1 cellular context compared by ENCODE assay signal in the genomic region with DNA sequence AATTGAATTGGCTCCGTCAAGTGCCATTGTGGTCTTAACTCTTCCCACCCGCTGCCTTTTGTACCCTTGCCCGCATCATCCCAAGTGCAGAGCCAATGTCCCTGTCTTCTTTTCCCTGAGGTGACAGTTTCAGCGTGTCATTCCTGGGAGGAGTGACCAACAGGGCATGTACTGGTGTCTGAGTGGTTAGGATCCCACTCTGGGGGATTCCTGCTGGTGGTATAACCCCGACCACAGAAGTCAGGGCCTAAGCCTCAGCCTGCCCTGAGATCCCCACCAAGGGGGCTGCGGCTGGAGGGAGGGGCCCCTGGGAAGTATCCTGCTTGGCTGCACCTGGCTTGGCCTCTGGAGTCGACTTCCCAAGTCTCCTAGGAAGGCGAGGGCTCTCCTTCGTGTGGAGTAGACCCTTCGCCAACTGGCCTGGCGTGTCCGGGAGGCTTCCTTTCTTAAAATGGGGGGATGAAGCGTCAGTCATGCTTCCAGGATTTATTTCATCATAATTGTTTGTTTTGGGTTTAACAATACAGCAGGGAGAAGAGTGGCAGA.
TF ChIP-seq lines count a peak whose summit lies in the region.

No MANE protein-coding gene starts in this region.

TF ChIP-seq in HCT116, 20 proteins besides CTCF, POLR2A, EP300 and RAD21:
- TF ChIP-seq POLR2AphosphoS5 (IDR thresholded peaks at IDR 0.05; ENCODE audit: low read depth, low read length) (no peak), EZH2phosphoT487 (IDR thresholded peaks at IDR 0.05; ENCODE audit: borderline replicate concordance) (no peak)
- TF ChIP-seq, protein P1, sequence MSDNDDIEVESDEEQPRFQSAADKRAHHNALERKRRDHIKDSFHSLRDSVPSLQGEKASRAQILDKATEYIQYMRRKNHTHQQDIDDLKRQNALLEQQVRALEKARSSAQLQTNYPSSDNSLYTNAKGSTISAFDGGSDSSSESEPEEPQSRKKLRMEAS (IDR thresholded peaks at IDR 0.05): no peak
